Comparison of ENCODE assay signal across 9 cellular contexts in the genomic region with DNA sequence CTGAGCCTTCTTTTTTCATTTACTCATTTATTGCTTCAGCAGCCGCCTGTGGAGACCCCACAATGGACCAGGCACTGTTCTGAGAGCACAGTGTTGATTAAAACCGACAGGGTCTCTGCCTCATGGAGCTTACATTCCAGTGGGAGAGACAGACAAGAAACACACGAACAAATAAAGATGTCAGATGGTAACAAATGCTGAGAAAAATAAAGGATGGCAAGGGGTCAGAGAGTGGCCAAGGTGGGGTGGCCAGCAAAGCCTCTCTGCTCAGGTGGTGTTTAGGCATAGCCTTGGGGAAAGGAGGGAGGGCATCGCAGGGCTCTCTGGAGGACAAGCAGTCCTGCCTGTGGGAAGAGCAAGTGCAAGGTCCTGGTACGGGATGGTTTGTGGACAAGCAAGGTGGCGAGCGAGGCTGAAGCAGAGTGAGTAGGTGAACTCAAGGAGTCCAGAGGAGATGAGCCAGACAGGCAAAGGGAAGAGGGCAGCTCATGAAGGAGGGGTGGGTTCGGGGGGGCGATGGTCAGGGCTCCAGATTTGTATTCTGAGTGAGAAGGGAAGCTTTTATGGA. TPM values are rescaled to one million over a fixed set of nuclear protein-coding genes. Genes with fewer than 3 reads are reported as not detected.
A peak's percentile ranks its signal among the peaks of the same experiment; 100 is the strongest.
DNase-seq lines count a peak whose midpoint lies in the region; TF ChIP-seq lines count a peak whose summit lies in the region.
"Had no signal": no experiment of that assay in that cellular context is flagged by ENCODE, and none has a peak within 500 bp of the region (broad histone marks: within the 10 kb centered on the region; RNA-seq: fewer than 3 reads in every experiment).

No MANE protein-coding gene starts in this region.

- no peak overlapping the region for H3K9ac ChIP-seq in endodermal cell (ENCODE audit: extremely low read depth, low read length, poor library complexity, severe bottlenecking)

- H3K27ac Mint-ChIP-seq in endodermal cell (peak overlapping the region; percentile 71), nephron progenitor cell (peak overlapping the region; percentile 0), type B pancreatic cell (peak overlapping the region; percentile 73)

- H3K4me3 ChIP-seq in SJCRH30: no peak overlapping the region
- no peak overlapping the region for H3K4me3 ChIP-seq in endodermal cell (ENCODE audit: low read length)

- no peak for DNase-seq in SJCRH30
- peak; percentile 70 for DNase-seq in endodermal cell
- no peak for DNase-seq in nephron progenitor cell
- no peak for DNase-seq in type B pancreatic cell (ENCODE audit: extremely low spot score, unreplicated experiment)
- DNase-seq in stimulated activated CD4-positive, alpha-beta T cell treated with anti-CD3 and anti-CD28 coated beads, Interleukin-15, amount 100 ng/mL, for 24 hours: no peak
- no peak for DNase-seq in AG08396 (ENCODE audit: low spot score)
- no peak for DNase-seq in NCI-H2107 (lab: John Stamatoyannopoulos, UW)
- DNase-seq: H9 had no signal

- H3K27me3 ChIP-seq in SJCRH30 (no peaks in the 10 kb centered on the region), endodermal cell (ENCODE audit: control insufficient read depth, insufficient read depth, low read length, poor library complexity, severe bottlenecking) (no peaks in the 10 kb centered on the region)

- WGBS in endodermal cell (ENCODE audit: insufficient coverage in 1 of 2, insufficient read length in 1 of 2), 2 experiments: 75 to 84% methylated on average over 6 to 9 of the region's 9 CpGs

- peaks cover 52% of the 10 kb centered on the region for H3K4me1 ChIP-seq in SJCRH30
- peaks cover 5% of the 10 kb centered on the region for H3K4me1 ChIP-seq in endodermal cell (ENCODE audit: control insufficient read depth, insufficient read depth, low read length)

- H3K27ac ChIP-seq in SJCRH30: peak overlapping the region; percentile 30
- H3K27ac ChIP-seq in endodermal cell (ENCODE audit: low read depth, low read length): no peak overlapping the region

- TF ChIP-seq CTCF in endodermal cell (conservative IDR thresholded peaks at IDR 0.05) (no peak), nephron progenitor cell (IDR thresholded peaks at IDR 0.05) (no peak), type B pancreatic cell (conservative IDR thresholded peaks at IDR 0.05) (no peak)

- H3K36me3 ChIP-seq in SJCRH30 (no peaks in the 10 kb centered on the region), endodermal cell (ENCODE audit: control insufficient read depth, insufficient read depth, low read length) (no peaks in the 10 kb centered on the region)

- H3K36me3 Mint-ChIP-seq in endodermal cell (ENCODE audit: low read depth) (no peaks in the 10 kb centered on the region), nephron progenitor cell (ENCODE audit: low read depth) (no peaks in the 10 kb centered on the region), type B pancreatic cell (no peaks in the 10 kb centered on the region)

- H3K9me3 Mint-ChIP-seq in endodermal cell: peaks cover 9% of the 10 kb centered on the region
- peaks cover 6% of the 10 kb centered on the region for H3K9me3 Mint-ChIP-seq in nephron progenitor cell
- no peaks in the 10 kb centered on the region for H3K9me3 Mint-ChIP-seq in type B pancreatic cell

- H3K27me3 Mint-ChIP-seq in endodermal cell (ENCODE audit: insufficient read depth): no peaks in the 10 kb centered on the region
- peaks cover 4% of the 10 kb centered on the region for H3K27me3 Mint-ChIP-seq in nephron progenitor cell (ENCODE audit: low read depth, poor library complexity)
- peaks cover 4% of the 10 kb centered on the region for H3K27me3 Mint-ChIP-seq in type B pancreatic cell

- peaks cover 5% of the 10 kb centered on the region for H3K9me3 ChIP-seq in SJCRH30 (replicated peaks)
- H3K9me3 ChIP-seq in endodermal cell (ENCODE audit: control insufficient read depth, low read length): peaks cover 29% of the 10 kb centered on the region

- H3K4me3 Mint-ChIP-seq in endodermal cell (no peak overlapping the region), nephron progenitor cell (no peak overlapping the region), type B pancreatic cell (no peak overlapping the region)
- H3K4me3 Mint-ChIP-seq: H9 had no signal

- H3K4me1 Mint-ChIP-seq in endodermal cell: peaks cover 31% of the 10 kb centered on the region
- H3K4me1 Mint-ChIP-seq in nephron progenitor cell: peaks cover 38% of the 10 kb centered on the region
- H3K4me1 Mint-ChIP-seq in type B pancreatic cell (ENCODE audit: unreplicated experiment): peaks cover 38% of the 10 kb centered on the region

RNA-seq across cellular contexts. Expression of a gene that starts 8.7 kb away (rescaled TPM):
- total RNA-seq in SJCRH30 (2014; rRNA removed; shearing (Covaris generic)): 3.7 and 3.8 TPM in 2 replicates
- under 1 TPM in 1 of 2 donors, not detected in 1; 0.24 TPM for total RNA-seq in endodermal cell
- not detected for polyA plus RNA-seq in endodermal cell (2013, experiment 1 of 2)
- polyA plus RNA-seq in endodermal cell (2013, experiment 2 of 2): 0.04 TPM
- total RNA-seq in type B pancreatic cell (ENCODE audit: low replicate concordance): 3.2 and 7.8 TPM in 2 replicates
- total RNA-seq: H9; T-helper 2 cell treated with Interferon-gamma antibody and Interleukin-4, amounts not matched to agents 100 ng/mL and 5 ng/mL, for 36 hours had no signal

Comparison
In these comparisons a context has a peak if more than half of its experiments do, and no peak if none do; other contexts are left out.
1. H3K27ac Mint-ChIP-seq: peak in every context shown above with its lines; median percentile 73 in type B pancreatic cell; 71 in endodermal cell; 0 in nephron progenitor cell.